In the genomic region with DNA sequence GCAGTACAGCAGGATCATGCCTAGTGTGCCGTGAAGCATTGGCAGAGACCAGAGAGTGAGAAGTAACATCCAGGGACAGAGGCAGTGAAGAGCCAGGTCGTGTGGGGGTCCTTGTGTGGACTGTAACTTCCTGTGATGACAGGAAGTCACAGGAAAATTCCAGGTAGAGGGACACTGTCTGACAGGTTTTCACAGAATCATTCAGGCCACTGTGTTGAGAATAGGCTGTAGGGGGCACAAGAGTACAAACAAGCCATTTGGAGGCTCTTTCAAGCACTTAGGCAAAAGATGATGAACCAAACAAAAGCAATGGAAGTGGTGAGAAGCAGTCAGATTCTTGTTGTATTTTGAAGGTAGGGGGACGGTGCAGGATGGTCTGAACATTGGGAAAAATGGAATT, we compare ENCODE assay signal across 8 cellular contexts. TPM values are rescaled to one million over a fixed set of nuclear protein-coding genes. Genes with fewer than 3 reads are reported as not detected.
DNase-seq lines count a peak whose midpoint lies in the region; ATAC-seq, FAIRE-seq and TF ChIP-seq lines count a peak whose summit lies in the region.

No MANE protein-coding gene starts in this region.

- H3K79me2 ChIP-seq in SK-N-SH (ENCODE audit: insufficient read depth) = no peaks in the 10 kb centered on the region
- no peaks in the 10 kb centered on the region for H3K79me2 ChIP-seq in trophoblast cell (ENCODE audit: control insufficient read depth, insufficient read depth, low read length, poor library complexity)

- H3F3A ChIP-seq in SK-N-SH (replicated peaks; ENCODE audit: insufficient read depth) = no peaks in the 10 kb centered on the region

- no peaks in the 10 kb centered on the region for H3K9me2 ChIP-seq in SK-N-SH

- no peak overlapping the region for H3K4me2 ChIP-seq in SK-N-SH
- no peak overlapping the region for H3K4me2 ChIP-seq in trophoblast cell (ENCODE audit: low read length)

- BruUV-seq in A673 (replicated peaks; lab: Mats Ljungman, UMichigan) = no TSS peak

- no peaks in the 10 kb centered on the region for H3K27me3 ChIP-seq in A673 (replicated peaks; ENCODE audit: insufficient read depth, low read depth, low read length, poor library complexity)
- no peaks in the 10 kb centered on the region for H3K27me3 ChIP-seq in SK-N-SH (ENCODE audit: insufficient read depth)
- no peaks in the 10 kb centered on the region for H3K27me3 ChIP-seq in trophoblast cell (ENCODE audit: insufficient read depth, low read length)

- DNase-seq in A673 (ENCODE audit: low spot score) = peak; percentile 24
- DNase-seq in GM10248 (ENCODE audit: extremely low spot score) = peak; percentile 31
- peak; percentile 9 for DNase-seq in SK-N-SH
- peak; percentile 24 to 38 for DNase-seq in frontal cortex (ENCODE audit: low spot score in 2 of 2)
- peak; percentile 21 to 47 for DNase-seq in trophoblast cell
- DNase-seq in NOMO-1 treated with DMSO at 0.1 percent for 48 hours (lab: John Stamatoyannopoulos, UW; ENCODE audit: unreplicated experiment) = no peak

- no peak overlapping the region for H4K91ac ChIP-seq in trophoblast cell (ENCODE audit: low read depth, low read length)

- peak; percentile 69 for TF ChIP-seq RAD21 in SK-N-SH (IDR thresholded peaks at IDR 0.05; ENCODE audit: low read length)

- ATAC-seq in GM18502 (IDR thresholded peaks at IDR 0.05; ENCODE audit: poor library complexity, unreplicated experiment) = no peak
- no peak for ATAC-seq in GM21619 (IDR thresholded peaks at IDR 0.05; ENCODE audit: unreplicated experiment)

- no peak overlapping the region for H3K18ac ChIP-seq in trophoblast cell (ENCODE audit: low read length)

- no peak overlapping the region for H3K9ac ChIP-seq in SK-N-SH
- H3K9ac ChIP-seq in trophoblast cell (ENCODE audit: low read length) = no peak overlapping the region

- no peak for TF ChIP-seq EP300 in SK-N-SH (IDR thresholded peaks at IDR 0.05; ENCODE audit: borderline replicate concordance in 1 of 2, low read depth in 1 of 2, low read length in 1 of 2)

- H3K36me3 ChIP-seq in A673 (ENCODE audit: insufficient read depth, low read length, poor library complexity, severe bottlenecking) = peaks cover 34% of the 10 kb centered on the region
- peaks cover 14 to 23% of the 10 kb centered on the region in 2 experiments for H3K36me3 ChIP-seq in SK-N-SH (replicated peaks in 1 of 2; ENCODE audit: control insufficient read depth in 1 of 2, insufficient read depth in 2 of 2, low read length in 1 of 2)
- H3K36me3 ChIP-seq in trophoblast cell (ENCODE audit: control insufficient read depth in 1 of 2, insufficient read depth in 2 of 2, low read length in 2 of 2) = peaks cover 1 to 9% of the 10 kb centered on the region in 2 experiments

- H3K4ac ChIP-seq in trophoblast cell (ENCODE audit: low read depth, low read length) = no peak overlapping the region

- CTCF ChIA-PET in A673 (lab: Charles Lee) (no interaction called here), GM10248 (lab: Yijun Ruan, JAX) (interaction anchor here (0.6 to 4.3 kb wide), 19 partner anchors 8 to 471 kb away, joined by 3 to 53 read pairs (median 4); a partner anchor contains a TSS), SK-N-SH (lab: Yijun Ruan, JAX) (interaction anchor here (0.8 to 3.4 kb wide), 6 partner anchors 15 to 199 kb away, joined by 3 to 35 read pairs (median 4); no protein-coding TSS in a partner anchor)

- no peaks in the 10 kb centered on the region for H3K79me1 ChIP-seq in trophoblast cell (ENCODE audit: low read length)

- H2BK5ac ChIP-seq in trophoblast cell (ENCODE audit: low read depth, low read length, poor library complexity) = no peak overlapping the region

- intact Hi-C loops in A673 (cut with micrococcal nuclease; ENCODE audit: unreplicated experiment) = no loop called here

- no peak overlapping the region for H4K12ac ChIP-seq in trophoblast cell (ENCODE audit: low read depth, low read length)

- no peaks in the 10 kb centered on the region for H3K4me1 ChIP-seq in A673 (ENCODE audit: insufficient read depth, low read length, poor library complexity, severe bottlenecking)
- no peaks in the 10 kb centered on the region for H3K4me1 ChIP-seq in SK-N-SH (ENCODE audit: control insufficient read depth in 1 of 2, insufficient read depth in 2 of 2, low read depth in 1 of 2, low read length in 1 of 2)
- peaks cover 4% of the 10 kb centered on the region in 2 experiments for H3K4me1 ChIP-seq in trophoblast cell (ENCODE audit: control insufficient read depth in 1 of 2, insufficient read depth in 2 of 2, low read length in 2 of 2)

- H3K9me3 ChIP-seq in A673 (ENCODE audit: low read depth, low read length, poor library complexity, severe bottlenecking) (no peaks in the 10 kb centered on the region), SK-N-SH (no peaks in the 10 kb centered on the region), trophoblast cell (ENCODE audit: insufficient read depth, low read depth, low read length) (no peaks in the 10 kb centered on the region)

- H3K4me3 ChIP-seq in A673 (ENCODE audit: low read depth, low read length, poor library complexity, severe bottlenecking) (no peak overlapping the region), SK-N-SH (ENCODE audit: low read depth in 2 of 2, low read length in 1 of 2) (no peak overlapping the region), trophoblast cell (ENCODE audit: low read depth, low read length) (no peak overlapping the region)

- no peak overlapping the region for H3K14ac ChIP-seq in trophoblast cell (ENCODE audit: low read length)

- no peak overlapping the region for H2AK5ac ChIP-seq in trophoblast cell (ENCODE audit: low read length)

- H4K8ac ChIP-seq in trophoblast cell (ENCODE audit: low read depth, low read length) = peak overlapping the region; percentile 51

- H2AFZ ChIP-seq in SK-N-SH (ENCODE audit: low read depth) = no peak overlapping the region
- H2AFZ ChIP-seq in trophoblast cell (ENCODE audit: insufficient read depth, low read length, poor library complexity) = no peak overlapping the region

- TF ChIP-seq CTCF in A673 (conservative IDR thresholded peaks at IDR 0.05; ENCODE audit: low read depth, low read length) = peak; percentile 58
- TF ChIP-seq CTCF in GM10248 (IDR thresholded peaks at IDR 0.05; ENCODE audit: control extremely low read depth, extremely low read depth, low read depth, missing control alignments) = peak; percentile 46
- TF ChIP-seq CTCF in SK-N-SH (IDR thresholded peaks at IDR 0.05) = peak; percentile 36

- no peak overlapping the region for H2BK12ac ChIP-seq in trophoblast cell (ENCODE audit: low read length)

- H3K23ac ChIP-seq in trophoblast cell (ENCODE audit: low read length) = no peak overlapping the region

- no peak overlapping the region for H2BK120ac ChIP-seq in trophoblast cell (ENCODE audit: insufficient read depth, low read length, poor library complexity)

- POLR2A ChIA-PET in A673 (lab: Charles Lee; ENCODE audit: low non-redundant PET) (interaction anchor here (0.6 kb wide), 1 partner anchor 466 kb away, joined by 24 read pairs; no protein-coding TSS in a partner anchor), GM10248 (lab: Yijun Ruan, JAX) (no interaction called here), SK-N-SH (lab: Yijun Ruan, JAX) (no interaction called here)

- 87% methylated on average over 3 of the region's 3 CpGs for WGBS in SK-N-SH (ENCODE audit: low lambda C conversion rate)
- WGBS in trophoblast cell (ENCODE audit: extremely low coverage, insufficient coverage, insufficient read length) = no CpG with 5 or more reads among the region's 3 CpGs

- H3K27ac ChIP-seq in A673 (ENCODE audit: low read depth, low read length, poor library complexity, severe bottlenecking) (no peak overlapping the region), SK-N-SH (ENCODE audit: low read depth in 2 of 2, low read length in 1 of 2) (no peak overlapping the region), trophoblast cell (ENCODE audit: low read depth, low read length) (no peak overlapping the region)

- no peak for FAIRE-seq in frontal cortex (lab: Jason Lieb, UNC)

- no peaks in the 10 kb centered on the region for H4K20me1 ChIP-seq in SK-N-SH (ENCODE audit: insufficient read depth)

TF ChIP-seq in SK-N-SH, 30 proteins besides CTCF, POLR2A, EP300 and RAD21:
- TF ChIP-seq CHD2 (IDR thresholded peaks at IDR 0.05; ENCODE audit: low read length, partially characterized antibody) = no peak
- TF ChIP-seq SMC3 (IDR thresholded peaks at IDR 0.05; ENCODE audit: low read depth, low read length) = peak; percentile 44

RNA-seq across cellular contexts. Expression of a gene that starts 46.4 kb away (rescaled TPM):
- total RNA-seq in A673 (2021) (0.49 and 2.1 TPM in 2 replicates), frontal cortex (8.2 TPM)
- 1.2 and 1.3 TPM in 2 replicates for polyA plus RNA-seq in SK-N-SH (2012; rRNA removed)
- 1.2 and 1.4 TPM in 2 replicates for polyA plus RNA-seq in SK-N-SH (2012; cell fraction: cytosol; rRNA removed)
- polyA plus RNA-seq in SK-N-SH (2012; cell fraction: nucleus; rRNA removed) = 3.8 and 4.8 TPM in 2 replicates
- 1.9 and 2.1 TPM in 2 replicates for polyA plus RNA-seq in trophoblast cell (2013)
